ENCODE assay signal across 1 cellular context in genomic region chr11:69132301-69132670, GRCh38.
TF ChIP-seq lines count a peak whose summit lies in the region.

No MANE protein-coding gene starts in this region.

TF ChIP-seq in H1, 55 proteins besides CTCF, POLR2A, EP300 and RAD21:
- no peak for TF ChIP-seq HDAC2 (IDR thresholded peaks at IDR 0.05; ENCODE audit: borderline replicate concordance in 1 of 2, low read depth in 2 of 2, low read length in 2 of 2)
- TF ChIP-seq GABPA (IDR thresholded peaks at IDR 0.05; ENCODE audit: borderline replicate concordance, insufficient read depth, low read length): no peak
- TF ChIP-seq TBP (IDR thresholded peaks at IDR 0.05; ENCODE audit: low read depth, low read length): no peak
